In genomic region chr2:45259547-45260160, GRCh38 we compare ENCODE assay signal across 21 cellular contexts.
DNase-seq lines count a peak whose midpoint lies in the region; ATAC-seq and TF ChIP-seq lines count a peak whose summit lies in the region.
"Had no signal": no experiment of that assay in that cellular context is flagged by ENCODE, and none has a peak within 500 bp of the region (broad histone marks: within the 10 kb centered on the region; RNA-seq: fewer than 3 reads in every experiment).

No MANE protein-coding gene starts in this region.

- peaks cover 56% of the 10 kb centered on the region for H3K4me1 Mint-ChIP-seq in nephron
- H3K4me1 Mint-ChIP-seq: stimulated activated effector memory CD8-positive, alpha-beta T cell treated with anti-CD3 and anti-CD28 coated beads, Interleukin-12 subunit alpha, Interleukin-12 subunit beta, amount 100 ng/mL, for 72 hours had no signal

- H3K36me3 Mint-ChIP-seq in nephron (ENCODE audit: low read depth): no peaks in the 10 kb centered on the region
- H3K36me3 Mint-ChIP-seq: natural killer cell treated with Interleukin-12 subunit alpha and Interleukin-12 subunit beta and Interleukin-15 and Interleukin-18, amount 100 ng/mL, for 72 hours; stimulated activated effector memory CD8-positive, alpha-beta T cell treated with anti-CD3 and anti-CD28 coated beads, Interleukin-12 subunit alpha, Interleukin-12 subunit beta, amount 100 ng/mL, for 72 hours had no signal

- peak; percentile 49 for DNase-seq in ELF-1 (ENCODE audit: low read depth, low spot score)
- peak; percentile 46 for DNase-seq in ecto neural progenitor cell (ENCODE audit: low spot score)
- no peak for DNase-seq in nucleus accumbens (lab: John Stamatoyannopoulos, UW)
- DNase-seq in NCI-H82 (lab: John Stamatoyannopoulos, UW): no peak
- no peak for DNase-seq in NCI-H774 (lab: John Stamatoyannopoulos, UW)
- DNase-seq: ACHN; activated CD4-positive, alpha-beta T cell treated with anti-CD3 and anti-CD28 coated beads for 48 hours; activated gamma-delta T cell; activated T-cell treated with anti-CD3 and anti-CD28 coated beads, Interleukin-2, amount 50 U/mL, for 1 hour; dorsolateral prefrontal cortex; GM23248; stimulated activated CD4-positive, alpha-beta T cell treated with anti-CD3 and anti-CD28 coated beads, Interleukin-4, amount 100 ng/mL, for 24 hours; T-helper 2 cell; upper lobe of right lung had no signal

- H3K27me3 Mint-ChIP-seq in nephron (ENCODE audit: low read depth): peaks cover 19% of the 10 kb centered on the region

- H3K9me3 Mint-ChIP-seq in nephron: no peaks in the 10 kb centered on the region
- H3K9me3 Mint-ChIP-seq: natural killer cell treated with Interleukin-12 subunit alpha and Interleukin-12 subunit beta and Interleukin-15 and Interleukin-18, amount 100 ng/mL, for 72 hours had no signal

- H3K27ac Mint-ChIP-seq in nephron: peak overlapping the region in 2 of 3 experiments; percentile 48 to 70
- H3K27ac Mint-ChIP-seq: natural killer cell treated with Interleukin-12 subunit alpha and Interleukin-12 subunit beta and Interleukin-15 and Interleukin-18, amount 100 ng/mL, for 72 hours; stimulated activated effector memory CD8-positive, alpha-beta T cell treated with anti-CD3 and anti-CD28 coated beads, Interleukin-12 subunit alpha, Interleukin-12 subunit beta, amount 100 ng/mL, for 72 hours had no signal

- H3K4me3 Mint-ChIP-seq in nephron: no peak overlapping the region
- H3K4me3 Mint-ChIP-seq: natural killer cell treated with Interleukin-12 subunit alpha and Interleukin-12 subunit beta and Interleukin-15 and Interleukin-18, amount 100 ng/mL, for 72 hours; stimulated activated effector memory CD8-positive, alpha-beta T cell treated with anti-CD3 and anti-CD28 coated beads, Interleukin-12 subunit alpha, Interleukin-12 subunit beta, amount 100 ng/mL, for 72 hours had no signal

- no peak for ATAC-seq in GM19324 (IDR thresholded peaks at IDR 0.05; ENCODE audit: low FRiP score, unreplicated experiment)
- ATAC-seq: body of pancreas; natural killer cell treated with Interleukin-12 subunit alpha and Interleukin-12 subunit beta and Interleukin-15 and Interleukin-18, amount 100 ng/mL, for 72 hours; stimulated activated effector memory CD8-positive, alpha-beta T cell treated with anti-CD3 and anti-CD28 coated beads, Interleukin-12 subunit alpha, Interleukin-12 subunit beta, amount 100 ng/mL, for 72 hours had no signal

- no peak for TF ChIP-seq CTCF in 22Rv1 (IDR thresholded peaks at IDR 0.05)
- no peak for TF ChIP-seq CTCF in nephron (IDR thresholded peaks at IDR 0.05; ENCODE audit: unreplicated experiment in 3 of 3)

- H3K27ac ChIP-seq in 22Rv1: peak overlapping the region; percentile 80
- H3K27ac ChIP-seq: body of pancreas, dorsolateral prefrontal cortex, GM23248, parathyroid adenoma, upper lobe of right lung had no signal

Comparison
In these comparisons a context has a peak if more than half of its experiments do, and no peak if none do; other contexts are left out.
1. DNase-seq: peak in ELF-1 (single experiment) and ecto neural progenitor cell (single experiment); none in nucleus accumbens (0 of 56), NCI-H82 (single experiment) and NCI-H774 (single experiment).